8 cellular contexts compared by ENCODE assay signal in the genomic region with DNA sequence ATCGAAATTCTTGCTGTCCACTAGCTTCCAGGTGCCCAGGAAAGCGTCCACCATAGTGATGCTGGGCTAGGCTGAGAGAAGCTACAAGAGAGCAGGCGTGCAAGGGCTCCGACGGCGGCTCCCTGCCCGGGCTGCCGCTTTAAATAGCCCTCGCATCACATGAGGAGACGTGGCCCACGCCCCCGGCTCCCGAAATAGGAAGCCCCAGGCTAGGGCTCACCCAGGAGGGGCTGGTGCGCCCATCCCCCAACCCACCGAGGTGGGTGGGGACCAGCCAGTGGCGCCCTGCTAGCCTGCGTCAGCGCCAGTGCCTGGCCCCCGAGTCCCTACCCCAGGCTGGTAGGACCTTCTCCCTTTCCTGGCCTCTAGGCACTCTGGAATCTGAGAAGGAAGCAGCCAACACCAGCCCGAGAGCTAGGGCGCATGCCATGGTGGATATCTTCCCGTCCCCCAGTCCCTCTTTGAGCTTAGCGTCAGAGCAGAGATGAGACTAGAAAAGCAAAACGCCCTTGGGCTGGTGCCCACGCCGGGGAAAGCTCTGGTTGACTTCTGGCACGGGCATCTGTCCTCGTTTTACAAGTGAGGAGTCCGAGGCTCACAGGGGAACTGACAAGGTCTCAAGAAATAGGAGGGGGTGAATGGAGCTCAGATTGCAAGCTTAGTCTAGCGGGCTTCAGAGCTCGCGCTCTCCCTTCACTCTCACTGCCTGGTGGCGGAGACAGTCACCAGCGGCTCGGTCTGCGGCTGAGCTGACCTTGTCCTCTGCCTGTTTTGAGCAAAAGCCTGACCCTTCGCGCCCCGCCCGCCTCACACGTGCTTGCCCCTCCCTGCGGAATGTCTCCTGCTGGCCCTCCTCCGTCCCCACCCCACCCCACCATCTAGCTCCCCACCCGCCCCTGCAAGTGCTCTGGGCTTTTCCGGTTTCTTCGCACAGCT. TPM values are rescaled to one million over a fixed set of nuclear protein-coding genes. Genes with fewer than 3 reads are reported as not detected.
DNase-seq lines count a peak whose midpoint lies in the region; ATAC-seq, FAIRE-seq and TF ChIP-seq lines count a peak whose summit lies in the region.

A gene (minus strand): TSS at position 116 of the 936 bp plus-strand sequence. CDS start 62 bp downstream, at position 54.

- dilution Hi-C loops in endothelial cell of umbilical vein (cut with MboI; ENCODE audit: extremely low pct_ligation_motif_present, low sequenced_read_pairs) = no loop called here

- H3K4me3 Mint-ChIP-seq in CD8-positive, alpha-beta T cell = peak within 1 kb of the TSS; percentile 91
- H3K4me3 Mint-ChIP-seq in stimulated activated effector memory CD8-positive, alpha-beta T cell treated with anti-CD3 and anti-CD28 coated beads, Interleukin-12 subunit alpha, Interleukin-12 subunit beta, amount 100 ng/mL, for 72 hours = peak within 1 kb of the TSS; percentile 75

- DNase-seq in CD8-positive, alpha-beta T cell = peak in 4 of 7 experiments; percentile 13 to 50 (median 20)
- DNase-seq in HuH-7 (ENCODE audit: low spot score) (peak; percentile 70), endothelial cell of umbilical vein (ENCODE audit: low read depth, low spot score) (peak; percentile 52), lower lobe of right lung (peak; percentile 88), SHP77 (lab: John Stamatoyannopoulos, UW) (no peak)
- no peak for DNase-seq in stimulated activated effector memory CD8-positive, alpha-beta T cell treated with anti-CD3 and anti-CD28 coated beads, Interleukin-12 subunit alpha, Interleukin-12 subunit beta, amount 100 ng/mL, for 72 hours (ENCODE audit: low spot score in 2 of 2)
- DNase-seq in activated effector memory CD4-positive, alpha-beta T cell treated with anti-CD3 and anti-CD28 coated beads, Interleukin-2, amount 50 U/mL, for 16 hours = no peak

- no peaks in the 10 kb centered on the region for H3K9me3 Mint-ChIP-seq in CD8-positive, alpha-beta T cell
- no peaks in the 10 kb centered on the region for H3K9me3 Mint-ChIP-seq in stimulated activated effector memory CD8-positive, alpha-beta T cell treated with anti-CD3 and anti-CD28 coated beads, Interleukin-12 subunit alpha, Interleukin-12 subunit beta, amount 100 ng/mL, for 72 hours

- no peaks in the 10 kb centered on the region for H3K27me3 ChIP-seq in CD8-positive, alpha-beta T cell (ENCODE audit: insufficient read depth, low read length)
- H3K27me3 ChIP-seq in endothelial cell of umbilical vein (ENCODE audit: control insufficient read depth in 2 of 2, insufficient read depth in 2 of 2, low read length in 2 of 2) = no peaks in the 10 kb centered on the region
- H3K27me3 ChIP-seq in lower lobe of right lung (ENCODE audit: low read depth) = no peaks in the 10 kb centered on the region

- peak; percentile 48 for ATAC-seq in CD8-positive, alpha-beta T cell
- peak; percentile 86 to 87 for ATAC-seq in lower lobe of right lung
- ATAC-seq in stimulated activated effector memory CD8-positive, alpha-beta T cell treated with anti-CD3 and anti-CD28 coated beads, Interleukin-12 subunit alpha, Interleukin-12 subunit beta, amount 100 ng/mL, for 72 hours = peak; percentile 70

- no peak within 1 kb of the TSS for H3K27ac Mint-ChIP-seq in CD8-positive, alpha-beta T cell
- peak within 1 kb of the TSS; percentile 7 for H3K27ac Mint-ChIP-seq in stimulated activated effector memory CD8-positive, alpha-beta T cell treated with anti-CD3 and anti-CD28 coated beads, Interleukin-12 subunit alpha, Interleukin-12 subunit beta, amount 100 ng/mL, for 72 hours

- H3K4me1 ChIP-seq in CD8-positive, alpha-beta T cell (ENCODE audit: insufficient read depth, low read length) = peaks cover 9% of the 10 kb centered on the region
- H3K4me1 ChIP-seq in endothelial cell of umbilical vein (ENCODE audit: control insufficient read depth, extremely low read depth, insufficient read depth, low read length) (peaks cover 6% of the 10 kb centered on the region), lower lobe of right lung (peaks cover 36% of the 10 kb centered on the region)

- no peak for TF ChIP-seq POLR2A in endothelial cell of umbilical vein (IDR thresholded peaks at IDR 0.05; ENCODE audit: low read depth, low read length)

- H4K20me1 ChIP-seq in endothelial cell of umbilical vein (replicated peaks; ENCODE audit: control insufficient read depth, extremely low read depth, insufficient read depth, low read length) = no peaks in the 10 kb centered on the region

- H3K79me2 ChIP-seq in endothelial cell of umbilical vein (ENCODE audit: control insufficient read depth, insufficient read depth, low read length) = no peaks in the 10 kb centered on the region

- H3K36me3 Mint-ChIP-seq in CD8-positive, alpha-beta T cell = no peaks in the 10 kb centered on the region
- no peaks in the 10 kb centered on the region for H3K36me3 Mint-ChIP-seq in stimulated activated effector memory CD8-positive, alpha-beta T cell treated with anti-CD3 and anti-CD28 coated beads, Interleukin-12 subunit alpha, Interleukin-12 subunit beta, amount 100 ng/mL, for 72 hours

- H3K27ac ChIP-seq in CD8-positive, alpha-beta T cell (ENCODE audit: low read depth, low read length) = no peak within 1 kb of the TSS
- H3K27ac ChIP-seq in VCaP (peak within 1 kb of the TSS; percentile 36), endothelial cell of umbilical vein (ENCODE audit: insufficient read depth, low read depth, low read length) (no peak within 1 kb of the TSS), lower lobe of right lung (peak within 1 kb of the TSS; percentile 75)

- H3K4me1 Mint-ChIP-seq in CD8-positive, alpha-beta T cell (ENCODE audit: low read depth) = peaks cover 11% of the 10 kb centered on the region
- peaks cover 26% of the 10 kb centered on the region for H3K4me1 Mint-ChIP-seq in stimulated activated effector memory CD8-positive, alpha-beta T cell treated with anti-CD3 and anti-CD28 coated beads, Interleukin-12 subunit alpha, Interleukin-12 subunit beta, amount 100 ng/mL, for 72 hours

- intact Hi-C loops in CD8-positive, alpha-beta T cell (cut with DNase I, micrococcal nuclease) = no loop called here
- intact Hi-C loops in endothelial cell of umbilical vein (cut with micrococcal nuclease) (loop anchor here (1.0 kb wide), 1 partner anchor 49 kb away; no protein-coding TSS in a partner anchor), lower lobe of right lung (cut with DNase I) (no loop called here)

- peak within 1 kb of the TSS; percentile 60 for H3K4me3 ChIP-seq in CD8-positive, alpha-beta T cell (ENCODE audit: low read depth, low read length)
- H3K4me3 ChIP-seq in endothelial cell of umbilical vein (replicated peaks in 1 of 3; ENCODE audit: insufficient read depth in 1 of 3, low read depth in 1 of 3, low read length in 3 of 3) = peak within 1 kb of the TSS; percentile 17 to 43 (median 35)
- peak within 1 kb of the TSS; percentile 49 for H3K4me3 ChIP-seq in lower lobe of right lung

- no peaks in the 10 kb centered on the region for H3K36me3 ChIP-seq in CD8-positive, alpha-beta T cell (ENCODE audit: insufficient read depth, low read length)
- H3K36me3 ChIP-seq in endothelial cell of umbilical vein (ENCODE audit: control insufficient read depth in 2 of 2, extremely low read depth in 1 of 2, insufficient read depth in 2 of 2, low read length in 2 of 2) (no peaks in the 10 kb centered on the region), lower lobe of right lung (no peaks in the 10 kb centered on the region)

- no TSS peak for BruUV-seq in endothelial cell of umbilical vein (replicated peaks; lab: Mats Ljungman, UMichigan)

- H3K9ac ChIP-seq in endothelial cell of umbilical vein (replicated peaks; ENCODE audit: extremely low read depth, insufficient read depth, low read length) = peak within 1 kb of the TSS; percentile 34

- TF ChIP-seq CTCF in CD8-positive, alpha-beta T cell (IDR thresholded peaks at IDR 0.05) = no peak
- TF ChIP-seq CTCF in VCaP (conservative IDR thresholded peaks at IDR 0.05) (no peak), endothelial cell of umbilical vein (IDR thresholded peaks at IDR 0.05; ENCODE audit: extremely low read depth in 1 of 2, insufficient read depth in 1 of 2, low read depth in 1 of 2, low read length in 2 of 2) (no peak), lower lobe of right lung (IDR thresholded peaks at IDR 0.05) (no peak)

- no peaks in the 10 kb centered on the region for H3K9me1 ChIP-seq in endothelial cell of umbilical vein (replicated peaks; ENCODE audit: control insufficient read depth, extremely low read depth, insufficient read depth, low read length)

- no peaks in the 10 kb centered on the region for H3K9me3 ChIP-seq in CD8-positive, alpha-beta T cell (ENCODE audit: low read length)
- H3K9me3 ChIP-seq in endothelial cell of umbilical vein (replicated peaks; ENCODE audit: control insufficient read depth, insufficient read depth, low read length) (no peaks in the 10 kb centered on the region), lower lobe of right lung (no peaks in the 10 kb centered on the region)

- H2AFZ ChIP-seq in endothelial cell of umbilical vein (ENCODE audit: low read depth, low read length) = peak within 1 kb of the TSS; percentile 84

- CTCF ChIA-PET in CD8-positive, alpha-beta T cell (lab: Charles Lee) = interaction anchor here (1.3 to 2.7 kb wide), 2 partner anchors 22 to 50 kb away, joined by 4 to 10 read pairs; no protein-coding TSS in a partner anchor
- CTCF ChIA-PET in endothelial cell of umbilical vein (lab: Charles Lee) = interaction anchor here (0.6 to 2.9 kb wide), 8 partner anchors 21 to 188 kb away, joined by 3 to 26 read pairs (median 4); no protein-coding TSS in a partner anchor

- peak within 1 kb of the TSS; percentile 85 for H3K4me2 ChIP-seq in endothelial cell of umbilical vein (ENCODE audit: insufficient read depth, low read length)

- peak; percentile 71 for FAIRE-seq in endothelial cell of umbilical vein (lab: Jason Lieb, UNC)

- POLR2A ChIA-PET in CD8-positive, alpha-beta T cell (lab: Charles Lee) = interaction anchor here (0.6 to 1.4 kb wide), 2 partner anchors 21 to 63 kb away, joined by 3 to 5 read pairs; no protein-coding TSS in a partner anchor
- POLR2A ChIA-PET in endothelial cell of umbilical vein (lab: Charles Lee) = interaction anchor here (0.6 kb wide), 1 partner anchor 629 kb away, joined by 8 read pairs; no protein-coding TSS in a partner anchor

- no peaks in the 10 kb centered on the region for H3K27me3 Mint-ChIP-seq in CD8-positive, alpha-beta T cell (ENCODE audit: low read depth)

TF ChIP-seq in endothelial cell of umbilical vein, 7 proteins besides CTCF, POLR2A, EP300 and RAD21 (continues in another document):
- TF ChIP-seq EZH2 (IDR thresholded peaks at IDR 0.05; ENCODE audit: borderline replicate concordance, low read depth, low read length, severe bottlenecking) (no peak), FOS (IDR thresholded peaks at IDR 0.05; ENCODE audit: borderline replicate concordance, insufficient read depth, low read length) (no peak)

RNA-seq across cellular contexts. Expression of the gene that starts here (rescaled TPM):
- total RNA-seq in CD8-positive, alpha-beta T cell = not detected
- total RNA-seq in endothelial cell of umbilical vein (0.84 and 1.8 TPM in 2 replicates), lower lobe of right lung (24.5 TPM)
- polyA plus RNA-seq in endothelial cell of umbilical vein = 1.8 and 2.6 TPM in 2 replicates
- 1.1 and 1.9 TPM in 2 replicates for polyA plus RNA-seq in endothelial cell of umbilical vein (2011; cell fraction: cytosol; rRNA removed)
- 0.43 and 0.53 TPM in 2 replicates for polyA plus RNA-seq in endothelial cell of umbilical vein (2011; cell fraction: nucleus; rRNA removed)
- 0.42 and 0.56 TPM in 2 replicates for polyA plus RNA-seq in endothelial cell of umbilical vein (2012)
- polyA minus RNA-seq in endothelial cell of umbilical vein = 1.6 and 2.7 TPM in 2 replicates
- 1.9 TPM for polyA minus RNA-seq in endothelial cell of umbilical vein (2011; cell fraction: cytosol; rRNA and poly(A)+ RNA removed)
- not detected in 2 replicates for polyA minus RNA-seq in endothelial cell of umbilical vein (2011; cell fraction: nucleus; rRNA and poly(A)+ RNA removed)

Comparison
In these comparisons a context has a peak if more than half of its experiments do, and no peak if none do; other contexts are left out.
1. Peak in DNase-seq, ATAC-seq and H3K4me3 ChIP-seq in CD8-positive, alpha-beta T cell; RNA of the gene not detected or under 1 TPM.
2. DNase-seq: peak in HuH-7 (single experiment), endothelial cell of umbilical vein (single experiment) and lower lobe of right lung (single experiment); none in stimulated activated effector memory CD8-positive, alpha-beta T cell treated with anti-CD3 and anti-CD28 coated beads, Interleukin-12 subunit alpha, Interleukin-12 subunit beta, amount 100 ng/mL, for 72 hours (0 of 2), SHP77 (0 of 2) and activated effector memory CD4-positive, alpha-beta T cell treated with anti-CD3 and anti-CD28 coated beads, Interleukin-2, amount 50 U/mL, for 16 hours (single experiment).
3. H3K27ac ChIP-seq: peak in VCaP (single experiment) and lower lobe of right lung (single experiment); none in CD8-positive, alpha-beta T cell (single experiment) and endothelial cell of umbilical vein (single experiment).
4. Peak in every context shown above with its lines, with median percentiles within 50 percentile points of each other: ATAC-seq and H3K4me3 ChIP-seq.